Comparison of ENCODE assay signal across 14 cellular contexts in the genomic region with DNA sequence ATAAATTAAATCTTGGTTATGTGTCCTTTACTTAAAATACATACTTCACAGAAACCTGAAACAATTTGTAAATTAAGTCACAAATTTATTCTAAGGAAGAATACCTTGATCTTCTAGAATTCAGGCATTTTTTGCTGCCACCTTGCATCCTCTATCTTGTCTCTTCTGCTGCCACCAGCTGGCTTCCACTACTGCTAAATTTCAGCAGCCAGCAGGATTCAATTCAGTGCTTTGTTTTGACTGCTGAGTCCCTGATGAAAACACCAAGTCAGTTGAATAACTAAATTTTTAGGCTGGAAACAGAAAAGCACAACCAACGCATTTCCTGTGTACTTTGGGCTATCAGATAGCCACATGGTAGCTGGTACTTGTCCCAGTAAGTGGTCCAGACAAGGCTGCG.
"Had no signal": no experiment of that assay in that cellular context is flagged by ENCODE, and none has a peak within 500 bp of the region (broad histone marks: within the 10 kb centered on the region; RNA-seq: fewer than 3 reads in every experiment).

No MANE protein-coding gene starts in this region.

- H3K9me3 ChIP-seq: esophagus squamous epithelium, psoas muscle, sigmoid colon, upper lobe of right lung had no signal

- H3K4me3 Mint-ChIP-seq: activated T-cell treated with anti-CD3 and anti-CD28 coated beads, Interleukin-2, amount 50 U/mL, for 4 hours had no signal

- H3K27me3 ChIP-seq: brain microvascular endothelial cell, esophagus squamous epithelium, sigmoid colon, upper lobe of right lung had no signal

- H3K36me3 Mint-ChIP-seq: activated naive CD4-positive, alpha-beta T cell treated with anti-CD3 and anti-CD28 coated beads, Interleukin-2, amount 50 U/mL, for 72 hours; naive B cell had no signal

- H3K4me3 ChIP-seq: esophagus squamous epithelium, lung, psoas muscle, sigmoid colon, upper lobe of right lung had no signal

- DNase-seq: activated CD4-positive, alpha-beta T cell treated with anti-CD3 and anti-CD28 coated beads for 1 hour; activated CD4-positive, alpha-beta T cell treated with anti-CD3 and anti-CD28 coated beads, Interleukin-2, amount 50 U/mL, for 48 hours; activated effector memory CD4-positive, alpha-beta T cell treated with anti-CD3 and anti-CD28 coated beads, Interleukin-2, amount 50 U/mL, for 16 hours; activated T-cell treated with anti-CD3 and anti-CD28 coated beads, Interleukin-2, amount 50 U/mL, for 4 hours; brain microvascular endothelial cell; esophagus squamous epithelium; naive B cell; psoas muscle; sigmoid colon; stimulated activated CD4-positive, alpha-beta T cell treated with anti-CD3 and anti-CD28 coated beads, Interleukin-2, amount 100 ng/mL, for 24 hours; stimulated activated naive CD4-positive, alpha-beta T cell treated with Interleukin-2 at 50 U/mL for 16 hours; upper lobe of right lung had no signal

- H3K27ac ChIP-seq: brain microvascular endothelial cell, esophagus squamous epithelium, psoas muscle, sigmoid colon, upper lobe of right lung had no signal

- H3K4me1 ChIP-seq: psoas muscle, upper lobe of right lung had no signal

- ATAC-seq: activated naive CD4-positive, alpha-beta T cell treated with anti-CD3 and anti-CD28 coated beads, Interleukin-2, amount 50 U/mL, for 72 hours; activated T-cell treated with anti-CD3 and anti-CD28 coated beads, Interleukin-2, amount 50 U/mL, for 4 hours; psoas muscle; upper lobe of right lung had no signal

- H3K9me3 Mint-ChIP-seq: activated naive CD4-positive, alpha-beta T cell treated with anti-CD3 and anti-CD28 coated beads, Interleukin-2, amount 50 U/mL, for 72 hours; activated T-cell treated with anti-CD3 and anti-CD28 coated beads, Interleukin-2, amount 50 U/mL, for 4 hours; naive B cell had no signal

- H3K27ac Mint-ChIP-seq: activated naive CD4-positive, alpha-beta T cell treated with anti-CD3 and anti-CD28 coated beads, Interleukin-2, amount 50 U/mL, for 72 hours; naive B cell had no signal

- H3K36me3 ChIP-seq: brain microvascular endothelial cell, esophagus squamous epithelium, sigmoid colon, upper lobe of right lung had no signal
